ENCODE assay signal across 20 cellular contexts in the genomic region with DNA sequence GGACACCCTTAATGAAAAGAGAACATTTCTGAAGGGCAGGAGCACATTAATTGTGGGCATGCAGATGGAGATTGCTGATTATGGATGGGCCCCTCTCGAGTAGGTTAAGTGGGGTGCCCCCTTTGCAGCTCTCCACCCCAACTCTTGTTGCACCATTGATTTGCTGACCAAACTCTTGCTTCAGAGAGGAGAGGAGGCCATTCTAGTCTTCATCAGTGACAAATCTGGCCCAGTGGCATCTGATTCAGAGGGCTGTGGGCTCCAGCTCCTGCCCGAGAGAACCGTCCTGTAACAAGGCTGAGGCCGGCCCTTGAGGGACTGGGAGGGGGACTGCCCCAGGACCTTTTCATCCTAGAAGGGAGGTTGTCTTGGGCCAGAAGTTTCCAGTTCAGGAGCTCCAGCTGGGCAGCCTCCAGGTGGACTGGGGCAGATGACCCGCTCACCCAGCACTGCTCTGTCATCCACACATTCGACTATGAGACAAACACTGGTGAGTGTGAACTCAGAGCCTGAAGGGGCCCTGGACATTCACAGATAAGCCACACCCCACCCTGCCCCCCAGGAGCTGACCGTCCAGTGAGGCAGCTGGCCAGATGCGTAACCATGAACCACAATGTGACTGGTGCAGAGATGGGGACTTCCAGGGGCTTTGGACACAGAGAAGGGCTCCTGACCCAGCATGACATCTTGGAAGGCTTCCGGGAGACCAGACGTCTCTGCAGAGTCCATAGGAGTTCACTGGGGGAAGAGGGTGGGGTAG.
"Had no signal": no experiment of that assay in that cellular context is flagged by ENCODE, and none has a peak within 500 bp of the region (broad histone marks: within the 10 kb centered on the region; RNA-seq: fewer than 3 reads in every experiment).

No MANE protein-coding gene starts in this region.

- H3K4me3 Mint-ChIP-seq: immature natural killer cell, mesothelial cell of epicardium had no signal

- DNase-seq: cerebellar nuclear complex; dermis blood vessel endothelial cell; dorsolateral prefrontal cortex; effector CD4-positive, alpha-beta T cell; effector memory CD4-positive, alpha-beta T cell; foreskin keratinocyte; hypothalamus; immature natural killer cell; islet precursor cell; kidney; kidney glomerular epithelial cell; left colon; left lung; left ventricle myocardium superior; lower lobe of right lung; mesenchymal stem cell; mucosa of descending colon had no signal

- H3K9me3 Mint-ChIP-seq: immature natural killer cell, mesothelial cell of epicardium had no signal

- H3K27ac Mint-ChIP-seq: mesothelial cell of epicardium had no signal

- H3K36me3 Mint-ChIP-seq: immature natural killer cell, mesothelial cell of epicardium had no signal

- ATAC-seq: foreskin keratinocyte, gastroesophageal sphincter, heart left ventricle, left colon, left lung, left ventricle myocardium superior, lower lobe of right lung, mucosa of descending colon had no signal
